Comparison of ENCODE assay signal across 25 cellular contexts in genomic region chr20:43023836-43024235, GRCh38.
DNase-seq lines count a peak whose midpoint lies in the region; TF ChIP-seq lines count a peak whose summit lies in the region.
"Had no signal": no experiment of that assay in that cellular context is flagged by ENCODE, and none has a peak within 500 bp of the region (broad histone marks: within the 10 kb centered on the region; RNA-seq: fewer than 3 reads in every experiment).

No MANE protein-coding gene starts in this region.

- CTCF ChIA-PET in RWPE1 (lab: Yijun Ruan, JAX) = no interaction called here

- POLR2A ChIA-PET in RWPE1 (lab: Yijun Ruan, JAX; ENCODE audit: low non-redundant PET) = no interaction called here

- peak overlapping the region; percentile 86 for H3K27ac Mint-ChIP-seq in progenitor cell of endocrine pancreas
- H3K27ac Mint-ChIP-seq: CD14-positive monocyte; CD4-positive, alpha-beta memory T cell; CD4-positive, CD25-positive, alpha-beta regulatory T cell; CD8-positive, alpha-beta memory T cell had no signal

- H2BK120ac ChIP-seq in neuronal stem cell (ENCODE audit: low read depth, low read length) (no peak overlapping the region), trophoblast cell (ENCODE audit: insufficient read depth, low read length, poor library complexity) (no peak overlapping the region)

- H4K91ac ChIP-seq in neuronal stem cell (ENCODE audit: low read depth, low read length, poor library complexity) (no peak overlapping the region), trophoblast cell (ENCODE audit: low read depth, low read length) (no peak overlapping the region)

- H3K27me3 ChIP-seq in Karpas-422 (ENCODE audit: low read length) (no peaks in the 10 kb centered on the region), neuronal stem cell (ENCODE audit: control insufficient read depth in 3 of 3, insufficient read depth in 3 of 3, low read depth in 1 of 3, low read length in 3 of 3) (no peaks in the 10 kb centered on the region), trophoblast cell (ENCODE audit: insufficient read depth, low read length) (no peaks in the 10 kb centered on the region)
- H3K27me3 ChIP-seq: BE2C, BLaER1 had no signal

- TF ChIP-seq CTCF in coronary artery (IDR thresholded peaks at IDR 0.05) (no peak), progenitor cell of endocrine pancreas (IDR thresholded peaks at IDR 0.05; ENCODE audit: unreplicated experiment) (no peak), RWPE1 (conservative IDR thresholded peaks at IDR 0.05; ENCODE audit: low read depth) (no peak)

- H3K79me1 ChIP-seq in neuronal stem cell (ENCODE audit: low read depth, low read length) (peaks cover 2% of the 10 kb centered on the region), trophoblast cell (ENCODE audit: low read length) (no peaks in the 10 kb centered on the region)

- H2BK5ac ChIP-seq in neuronal stem cell (ENCODE audit: low read length) (no peak overlapping the region), trophoblast cell (ENCODE audit: low read depth, low read length, poor library complexity) (no peak overlapping the region)

- no peaks in the 10 kb centered on the region for H4K20me1 ChIP-seq in Karpas-422 (ENCODE audit: insufficient read depth, low read depth, low read length)
- H4K20me1 ChIP-seq: BLaER1 had no signal

- no peaks in the 10 kb centered on the region for H3K9me3 Mint-ChIP-seq in progenitor cell of endocrine pancreas (ENCODE audit: low read depth)

- H2BK12ac ChIP-seq in neuronal stem cell (ENCODE audit: low read length) = no peak overlapping the region
- H2BK12ac ChIP-seq in trophoblast cell (ENCODE audit: low read length) = no peak overlapping the region

- H3K4ac ChIP-seq in neuronal stem cell (ENCODE audit: low read length) (no peak overlapping the region), trophoblast cell (ENCODE audit: low read depth, low read length) (no peak overlapping the region)

- H3K27me3 Mint-ChIP-seq in progenitor cell of endocrine pancreas = no peaks in the 10 kb centered on the region
- H3K27me3 Mint-ChIP-seq: CD4-positive, alpha-beta memory T cell had no signal

- H3K36me3 ChIP-seq in Karpas-422 (ENCODE audit: insufficient read depth, low read length) (no peaks in the 10 kb centered on the region), neuronal stem cell (replicated peaks in 1 of 2; ENCODE audit: control insufficient read depth in 2 of 2, insufficient read depth in 2 of 2, low read length in 2 of 2) (no peaks in the 10 kb centered on the region), trophoblast cell (ENCODE audit: control insufficient read depth in 1 of 2, insufficient read depth in 2 of 2, low read length in 2 of 2) (no peaks in the 10 kb centered on the region)
- H3K36me3 ChIP-seq: BE2C, BLaER1 had no signal

- H3K14ac ChIP-seq in neuronal stem cell (ENCODE audit: low read length) (no peak overlapping the region), trophoblast cell (ENCODE audit: low read length) (no peak overlapping the region)

- H3K4me2 ChIP-seq in Karpas-422 (ENCODE audit: low read depth, low read length, poor library complexity, severe bottlenecking) (peak overlapping the region; percentile 39), neuronal stem cell (ENCODE audit: insufficient read depth, low read length, poor library complexity, severe bottlenecking) (no peak overlapping the region), trophoblast cell (ENCODE audit: low read length) (no peak overlapping the region)
- H3K4me2 ChIP-seq: BLaER1 had no signal

- H2BK15ac ChIP-seq in neuronal stem cell (ENCODE audit: low read length) = no peak overlapping the region

- H3K9me3 ChIP-seq in Karpas-422 (ENCODE audit: low read length) (no peaks in the 10 kb centered on the region), neuronal stem cell (replicated peaks in 1 of 2; ENCODE audit: control insufficient read depth in 2 of 2, insufficient read depth in 1 of 2, low read depth in 1 of 2, low read length in 2 of 2) (no peaks in the 10 kb centered on the region), trophoblast cell (ENCODE audit: insufficient read depth, low read depth, low read length) (no peaks in the 10 kb centered on the region)
- H3K9me3 ChIP-seq: BE2C, BLaER1 had no signal

- no peaks in the 10 kb centered on the region for H3K9me2 ChIP-seq in Karpas-422 (replicated peaks; ENCODE audit: insufficient read depth, low read length)

- no peak overlapping the region for H3K18ac ChIP-seq in neuronal stem cell (ENCODE audit: low read length)
- no peak overlapping the region for H3K18ac ChIP-seq in trophoblast cell (ENCODE audit: low read length)

- H3K27ac ChIP-seq in Karpas-422 (ENCODE audit: low read length) (peak overlapping the region; percentile 97), coronary artery (no peak overlapping the region), neuronal stem cell (replicated peaks; ENCODE audit: low read length) (no peak overlapping the region), RWPE1 (no peak overlapping the region), trophoblast cell (ENCODE audit: low read depth, low read length) (no peak overlapping the region)
- H3K27ac ChIP-seq: BLaER1 had no signal

- H3K4me3 ChIP-seq in Karpas-422 (ENCODE audit: low read length) (no peak overlapping the region), coronary artery (no peak overlapping the region), neuronal stem cell (ENCODE audit: low read length in 2 of 2) (no peak overlapping the region), trophoblast cell (ENCODE audit: low read depth, low read length) (no peak overlapping the region)
- H3K4me3 ChIP-seq: BLaER1, GM12878 had no signal

- H3K36me3 Mint-ChIP-seq in progenitor cell of endocrine pancreas (ENCODE audit: insufficient read depth) = no peaks in the 10 kb centered on the region
- H3K36me3 Mint-ChIP-seq: CD14-positive monocyte; CD4-positive, alpha-beta memory T cell; CD4-positive, CD25-positive, alpha-beta regulatory T cell; CD8-positive, alpha-beta memory T cell had no signal

- no peak overlapping the region for H3K4me3 Mint-ChIP-seq in progenitor cell of endocrine pancreas (ENCODE audit: low read depth)
- H3K4me3 Mint-ChIP-seq: CD14-positive monocyte; CD4-positive, alpha-beta memory T cell; CD4-positive, CD25-positive, alpha-beta regulatory T cell; CD8-positive, alpha-beta memory T cell had no signal

- WGBS in neuronal stem cell (ENCODE audit: extremely low coverage in 2 of 2, insufficient read length in 2 of 2, insufficient replicate concordance in 1 of 2), 2 donors = no CpG with 5 or more reads among the region's 3 CpGs
- no CpG with 5 or more reads among the region's 3 CpGs for WGBS in trophoblast cell (ENCODE audit: extremely low coverage, insufficient coverage, insufficient read length)

- H3K9ac ChIP-seq in Karpas-422 (ENCODE audit: low read length) (peak overlapping the region; percentile 66), neuronal stem cell (ENCODE audit: low read depth, low read length, poor library complexity) (no peak overlapping the region), trophoblast cell (ENCODE audit: low read length) (no peak overlapping the region)
- H3K9ac ChIP-seq: BLaER1 had no signal

- DNase-seq in Karpas-422 (no peak), coronary artery (ENCODE audit: low spot score) (peak; percentile 28), neuronal stem cell (ENCODE audit: low spot score) (no peak), progenitor cell of endocrine pancreas (ENCODE audit: low spot score, unreplicated experiment) (no peak), RWPE1 (ENCODE audit: low spot score) (no peak), GM19240 (ENCODE audit: insufficient read length, low spot score) (no peak), trophoblast cell (no peak)
- DNase-seq: 8988T; ACHN; BE2C; C1 segment of cervical spinal cord; CD4-positive, alpha-beta memory T cell; CD4-positive, CD25-positive, alpha-beta regulatory T cell; CD8-positive, alpha-beta memory T cell; COR-L47; DMS 273 treated with DMSO at 0.1 percent for 48 hours; DMS153; DMS53; DMS79; DND-41; EL; GDM1 had no signal

- peak overlapping the region; percentile 66 for H3K23ac ChIP-seq in neuronal stem cell (ENCODE audit: low read depth, low read length, poor library complexity)
- H3K23ac ChIP-seq in trophoblast cell (ENCODE audit: low read length) = no peak overlapping the region

- no peak overlapping the region for H4K12ac ChIP-seq in trophoblast cell (ENCODE audit: low read depth, low read length)

- no peak overlapping the region for H4K8ac ChIP-seq in neuronal stem cell (ENCODE audit: low read depth, low read length)
- no peak overlapping the region for H4K8ac ChIP-seq in trophoblast cell (ENCODE audit: low read depth, low read length)

- H3K4me1 Mint-ChIP-seq in progenitor cell of endocrine pancreas (ENCODE audit: low read depth) = no peaks in the 10 kb centered on the region
- H3K4me1 Mint-ChIP-seq: CD14-positive monocyte; CD4-positive, alpha-beta memory T cell; CD4-positive, CD25-positive, alpha-beta regulatory T cell; CD8-positive, alpha-beta memory T cell had no signal

- no peak overlapping the region for H2AK5ac ChIP-seq in neuronal stem cell (ENCODE audit: low read depth, low read length)
- no peak overlapping the region for H2AK5ac ChIP-seq in trophoblast cell (ENCODE audit: low read length)

- H3K4me1 ChIP-seq in Karpas-422 (ENCODE audit: low read length) (peaks cover 54% of the 10 kb centered on the region), neuronal stem cell (ENCODE audit: control insufficient read depth in 2 of 2, insufficient read depth in 1 of 2, low read depth in 1 of 2, low read length in 2 of 2) (no peaks in the 10 kb centered on the region), trophoblast cell (ENCODE audit: control insufficient read depth in 1 of 2, insufficient read depth in 2 of 2, low read length in 2 of 2) (no peaks in the 10 kb centered on the region)
- H3K4me1 ChIP-seq: BE2C had no signal

- no peaks in the 10 kb centered on the region for H3K79me2 ChIP-seq in Karpas-422 (ENCODE audit: low read length)
- no peaks in the 10 kb centered on the region for H3K79me2 ChIP-seq in trophoblast cell (ENCODE audit: control insufficient read depth, insufficient read depth, low read length, poor library complexity)

- H2AFZ ChIP-seq in Karpas-422 (ENCODE audit: low read length) (no peak overlapping the region), neuronal stem cell (ENCODE audit: low read length) (no peak overlapping the region), trophoblast cell (ENCODE audit: insufficient read depth, low read length, poor library complexity) (no peak overlapping the region)
